In the genomic region with DNA sequence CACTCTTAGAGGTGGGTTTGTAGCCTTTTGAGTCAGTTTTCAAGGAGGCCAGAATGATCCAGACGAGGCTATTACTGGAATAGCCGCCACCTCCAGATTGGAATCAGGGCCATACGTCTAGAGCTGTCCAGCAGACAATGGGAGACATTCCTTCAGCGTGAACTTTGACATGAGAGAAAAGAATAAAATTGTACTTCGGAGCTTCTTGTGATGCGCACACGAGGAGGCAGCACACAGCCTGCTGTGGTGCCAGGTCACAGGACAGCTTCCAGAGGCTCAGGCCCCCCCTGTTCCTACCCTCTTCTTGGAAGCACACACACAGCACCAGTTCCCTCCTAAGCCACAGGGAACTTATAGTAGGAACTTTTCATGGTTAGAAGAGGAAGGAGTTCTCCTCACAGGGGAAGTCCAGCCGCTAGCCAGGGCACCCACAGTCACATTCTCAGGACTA, we compare ENCODE assay signal across 11 cellular contexts.
DNase-seq lines count a peak whose midpoint lies in the region; ATAC-seq and TF ChIP-seq lines count a peak whose summit lies in the region.
"Had no signal": no experiment of that assay in that cellular context is flagged by ENCODE, and none has a peak within 500 bp of the region (broad histone marks: within the 10 kb centered on the region; RNA-seq: fewer than 3 reads in every experiment).

No MANE protein-coding gene starts in this region.

- peaks cover 0 to 17% (median 4%) of the 10 kb centered on the region in 3 donors for H3K36me3 ChIP-seq in tibial artery

- H3K4me1 ChIP-seq in tibial artery, result peaks cover 0 to 7% (median 0%) of the 10 kb centered on the region in 4 donors

- H3K4me3 ChIP-seq in tibial artery, result no peak overlapping the region

- H3K27ac ChIP-seq in tibial artery, result peak overlapping the region; percentile 5 to 52

- DNase-seq in MV-4-11 (lab: John Stamatoyannopoulos, UW) (peak; percentile 22), fibroblast of gingiva (ENCODE audit: low read depth) (peak; percentile 8), mucosa of gallbladder (ENCODE audit: low spot score) (peak; percentile 40), tibial artery (peak; percentile 48 to 70)
- no peak for DNase-seq in stimulated activated CD4-positive, alpha-beta T cell treated with anti-CD3 and anti-CD28 coated beads, Interleukin-1b, Interleukin-23, amount 100 ng/mL, for 48 hours
- DNase-seq: activated CD8-positive, alpha-beta memory T cell treated with anti-CD3 and anti-CD28 coated beads, Interleukin-2, amount 50 U/mL, for 48 hours; amniotic stem cell; erythroblast had no signal

- TF ChIP-seq CTCF in tibial artery (IDR thresholded peaks at IDR 0.05), result no peak

- ATAC-seq in HG02870 (IDR thresholded peaks at IDR 0.05; ENCODE audit: unreplicated experiment), result no peak
- ATAC-seq in HG02938 (IDR thresholded peaks at IDR 0.05; ENCODE audit: unreplicated experiment), result no peak
- no peak for ATAC-seq in HG03039 (IDR thresholded peaks at IDR 0.05; ENCODE audit: unreplicated experiment)

- intact Hi-C loops in tibial artery (cut with DNase I; ENCODE audit: low total_unique reads), result no loop called here

- H3K27me3 ChIP-seq in tibial artery, result no peaks in the 10 kb centered on the region

- H3K9me3 ChIP-seq in tibial artery, result no peaks in the 10 kb centered on the region
